21 cellular contexts compared by ENCODE assay signal in genomic region chr6:47592466-47592865, GRCh38.
A peak's percentile ranks its signal among the peaks of the same experiment; 100 is the strongest.
DNase-seq lines count a peak whose midpoint lies in the region; ATAC-seq, FAIRE-seq and TF ChIP-seq lines count a peak whose summit lies in the region.
"Had no signal": no experiment of that assay in that cellular context is flagged by ENCODE, and none has a peak within 500 bp of the region (broad histone marks: within the 10 kb centered on the region; RNA-seq: fewer than 3 reads in every experiment).

No MANE protein-coding gene starts in this region.

- no peaks in the 10 kb centered on the region for H3K9me2 ChIP-seq in DOHH2 (replicated peaks; ENCODE audit: control insufficient read depth, low read length)
- H3K9me2 ChIP-seq: SK-N-SH had no signal

- ATAC-seq in K562 (no peak), memory B cell (ENCODE audit: low read depth) (no peak), gastroesophageal sphincter (no peak)
- ATAC-seq in stimulated activated naive CD8-positive, alpha-beta T cell treated with anti-CD3 and anti-CD28 coated beads, Interleukin-15, Interleukin-2, amounts not matched to agents 100 U/mL and 50 U/mL, for 24 hours = no peak
- ATAC-seq: PC-3, T-cell had no signal

- H3K9me1 ChIP-seq in K562 (ENCODE audit: control insufficient read depth, insufficient read depth, low read length) = no peaks in the 10 kb centered on the region

- intact Hi-C loops in K562 (cut with micrococcal nuclease) (no loop called here), prostate gland (cut with DNase I) (no loop called here)

- H3K4me3 Mint-ChIP-seq in memory B cell = no peak overlapping the region
- H3K4me3 Mint-ChIP-seq: CD8-positive, alpha-beta memory T cell; T-cell had no signal

- TF ChIP-seq POLR2A in K562 (conservative IDR thresholded peaks at IDR 0.05) (no peak), prostate gland (IDR thresholded peaks at IDR 0.05) (no peak), gastroesophageal sphincter (IDR thresholded peaks at IDR 0.05) (no peak)

- WGBS in K562 (ENCODE audit: insufficient coverage, low coverage, missing lambda C conversion rate) = 88% methylated on average over 2 of the region's 2 CpGs
- WGBS in prostate gland = 61% methylated on average over 2 of the region's 2 CpGs
- WGBS in gastroesophageal sphincter (ENCODE audit: low coverage in 1 of 2), 2 donors = 8 to 58% methylated on average over 1 to 2 of the region's 2 CpGs

- no TSS peak for BruUV-seq in K562 (replicated peaks; lab: Mats Ljungman, UMichigan)

- TF ChIP-seq EP300 in K562 (IDR thresholded peaks at IDR 0.05; ENCODE audit: low read length) (no peak), gastroesophageal sphincter (IDR thresholded peaks at IDR 0.05) (no peak)

- no peaks in the 10 kb centered on the region for H3K9me3 ChIP-seq in DOHH2 (ENCODE audit: control insufficient read depth, insufficient read depth, low read length)
- no peaks in the 10 kb centered on the region for H3K9me3 ChIP-seq in HAP-1
- H3K9me3 ChIP-seq in K562 (replicated peaks; ENCODE audit: control insufficient read depth, insufficient read depth, low read depth, low read length) = no peaks in the 10 kb centered on the region
- no peaks in the 10 kb centered on the region for H3K9me3 ChIP-seq in prostate gland
- H3K9me3 ChIP-seq in gastroesophageal sphincter = no peaks in the 10 kb centered on the region
- H3K9me3 ChIP-seq: BLaER1, SK-N-SH had no signal

- peaks cover 1% of the 10 kb centered on the region for H3K9me3 Mint-ChIP-seq in memory B cell
- H3K9me3 Mint-ChIP-seq: CD8-positive, alpha-beta memory T cell; T-cell had no signal

- H3K36me3 ChIP-seq in DOHH2 (ENCODE audit: control insufficient read depth, low read length) (peaks cover 75% of the 10 kb centered on the region), HAP-1 (replicated peaks) (peaks cover 16% of the 10 kb centered on the region), K562 (ENCODE audit: control insufficient read depth, insufficient read depth, low read length) (peaks cover 87% of the 10 kb centered on the region), prostate gland (no peaks in the 10 kb centered on the region), gastroesophageal sphincter (peaks cover 0 to 42% of the 10 kb centered on the region in 2 donors)

- peaks cover 20% of the 10 kb centered on the region for H3K4me1 ChIP-seq in DOHH2 (ENCODE audit: control insufficient read depth, low read length)
- peaks cover 8% of the 10 kb centered on the region for H3K4me1 ChIP-seq in HAP-1
- H3K4me1 ChIP-seq in K562 (replicated peaks in 1 of 2; ENCODE audit: control insufficient read depth in 2 of 2, insufficient read depth in 2 of 2, low read length in 2 of 2) = no peaks in the 10 kb centered on the region
- no peaks in the 10 kb centered on the region for H3K4me1 ChIP-seq in prostate gland (replicated peaks)
- H3K4me1 ChIP-seq in gastroesophageal sphincter = peaks cover 0 to 10% (median 0%) of the 10 kb centered on the region in 3 donors
- H3K4me1 ChIP-seq: BLaER1 had no signal

- TF ChIP-seq CTCF in DOHH2 (IDR thresholded peaks at IDR 0.05; ENCODE audit: low read depth, low read length, poor library complexity, severe bottlenecking) = no peak
- no peak for TF ChIP-seq CTCF in K562 (IDR thresholded peaks at IDR 0.05 in 2 of 3, conservative IDR thresholded peaks at IDR 0.05 in 1 of 3; ENCODE audit: insufficient read depth in 2 of 3, low read depth in 1 of 3, low read length in 3 of 3)
- no peak for TF ChIP-seq CTCF in prostate gland (IDR thresholded peaks at IDR 0.05)
- TF ChIP-seq CTCF in gastroesophageal sphincter (IDR thresholded peaks at IDR 0.05) = no peak

- H4K20me1 ChIP-seq in DOHH2 (ENCODE audit: control insufficient read depth, insufficient read depth, low read depth, low read length) = no peaks in the 10 kb centered on the region
- H4K20me1 ChIP-seq in K562 (replicated peaks; ENCODE audit: control insufficient read depth, insufficient read depth, low read length) = no peaks in the 10 kb centered on the region
- H4K20me1 ChIP-seq: BLaER1 had no signal

- no peaks in the 10 kb centered on the region for H3K27me3 Mint-ChIP-seq in memory B cell
- H3K27me3 Mint-ChIP-seq: CD8-positive, alpha-beta memory T cell; T-cell had no signal

- POLR2A ChIA-PET in K562 (lab: Yijun Ruan, JAX) = interaction anchor here (0.6 kb wide), 1 partner anchor 149 kb away, joined by 4 read pairs; no protein-coding TSS in a partner anchor

- H3K4me3 ChIP-seq in DOHH2 (ENCODE audit: low read length) (no peak overlapping the region), HAP-1 (no peak overlapping the region), K562 (no peak overlapping the region), prostate gland (no peak overlapping the region), gastroesophageal sphincter (no peak overlapping the region)
- H3K4me3 ChIP-seq: BLaER1 had no signal

- DNase-seq in HAP-1 (ENCODE audit: low spot score in 2 of 2) (peak; percentile 50 to 62), K562 (ENCODE audit: extremely low read depth in 1 of 4, low spot score in 3 of 4) (peak in 2 of 4 experiments; percentile 17 to 18), memory B cell (ENCODE audit: low spot score in 2 of 2) (no peak), prostate gland (ENCODE audit: low spot score) (no peak)
- DNase-seq in stimulated activated naive CD8-positive, alpha-beta T cell treated with anti-CD3 and anti-CD28 coated beads, Interleukin-15, Interleukin-2, amounts not matched to agents 100 U/mL and 50 U/mL, for 24 hours = no peak
- DNase-seq in stimulated activated naive CD4-positive, alpha-beta T cell (lab: John Stamatoyannopoulos, UW) = no peak
- DNase-seq: CD8-positive, alpha-beta memory T cell; NCI-H2029; NCI-H510A; PC-3; RPMI8226; SHP77 treated with DMSO at 0.1 percent for 48 hours; SK-N-SH; T-cell had no signal

- in situ Hi-C loops in HAP-1 (cut with MboI; ENCODE audit: low sequenced_read_pairs) (no loop called here), K562 (cut with MboI) (no loop called here)

- H3K36me3 Mint-ChIP-seq in memory B cell = peaks cover 54% of the 10 kb centered on the region

- H3K27ac ChIP-seq in DOHH2 (ENCODE audit: low read depth, low read length) = no peak overlapping the region
- no peak overlapping the region for H3K27ac ChIP-seq in K562 (ENCODE audit: extremely low read depth, low read depth, low read length)
- H3K27ac ChIP-seq in prostate gland = no peak overlapping the region
- H3K27ac ChIP-seq in gastroesophageal sphincter = no peak overlapping the region
- H3K27ac ChIP-seq: BLaER1 had no signal

- no peak overlapping the region for H2AFZ ChIP-seq in K562 (ENCODE audit: low read depth, low read length)

- FAIRE-seq in K562 (lab: Jason Lieb, UNC) = no peak
- FAIRE-seq: D721Med, GM12892, GM18507, H54 had no signal

- H3K4me2 ChIP-seq in DOHH2 (ENCODE audit: low read length) (peak overlapping the region; percentile 19), K562 (ENCODE audit: insufficient read depth, low read length) (no peak overlapping the region)
- H3K4me2 ChIP-seq: BLaER1, SK-N-SH had no signal

- H3K9ac ChIP-seq in K562 (ENCODE audit: insufficient read depth in 1 of 2, low read depth in 2 of 2, low read length in 2 of 2) = no peak overlapping the region
- H3K9ac ChIP-seq: BLaER1, SK-N-SH had no signal

- CTCF ChIA-PET in K562 (lab: Yijun Ruan, JAX; ENCODE audit: low intra/inter-chr PET ratio) = no interaction called here

- no peak for TF ChIP-seq RAD21 in K562 (CRISPR knock-in tag; conservative IDR thresholded peaks at IDR 0.05 in 1 of 2, IDR thresholded peaks at IDR 0.05 in 1 of 2)

- H3K27ac Mint-ChIP-seq in memory B cell = peak overlapping the region; percentile 39
- H3K27ac Mint-ChIP-seq: T-cell had no signal

- H3K79me2 ChIP-seq in DOHH2 (ENCODE audit: control insufficient read depth, low read length) (no peaks in the 10 kb centered on the region), K562 (ENCODE audit: control insufficient read depth, insufficient read depth, low read length) (no peaks in the 10 kb centered on the region)

- H3K4me1 Mint-ChIP-seq in memory B cell = no peaks in the 10 kb centered on the region
- H3K4me1 Mint-ChIP-seq: T-cell had no signal

- H3K27me3 ChIP-seq in DOHH2 (ENCODE audit: control insufficient read depth, low read length) (no peaks in the 10 kb centered on the region), HAP-1 (ENCODE audit: low read depth) (no peaks in the 10 kb centered on the region), K562 (ENCODE audit: control insufficient read depth in 2 of 2, insufficient read depth in 2 of 2, low read length in 2 of 2) (no peaks in the 10 kb centered on the region), prostate gland (replicated peaks; ENCODE audit: insufficient read depth) (no peaks in the 10 kb centered on the region), gastroesophageal sphincter (no peaks in the 10 kb centered on the region)
- H3K27me3 ChIP-seq: BLaER1 had no signal

- no peaks in the 10 kb centered on the region for H3F3A ChIP-seq in DOHH2 (ENCODE audit: control insufficient read depth, insufficient read depth)

TF ChIP-seq in K562, 482 proteins besides CTCF, POLR2A, EP300 and RAD21:
- TF ChIP-seq HCFC1 (IDR thresholded peaks at IDR 0.05; ENCODE audit: low read depth, low read length) (no peak), RFX1 (IDR thresholded peaks at IDR 0.05) (peak; percentile 59)

Comparison
In these comparisons a context has a peak if more than half of its experiments do, and no peak if none do; other contexts are left out.
1. DNase-seq: peak in HAP-1 (2 of 2); none in memory B cell (0 of 2), prostate gland (single experiment), stimulated activated naive CD8-positive, alpha-beta T cell treated with anti-CD3 and anti-CD28 coated beads, Interleukin-15, Interleukin-2, amounts not matched to agents 100 U/mL and 50 U/mL, for 24 hours (single experiment) and stimulated activated naive CD4-positive, alpha-beta T cell (0 of 6).